8 cellular contexts compared by ENCODE assay signal in genomic region chr17:47941246-47941997, GRCh38. TPM values are rescaled to one million over a fixed set of nuclear protein-coding genes. Genes with fewer than 3 reads are reported as not detected.
A peak's percentile ranks its signal among the peaks of the same experiment; 100 is the strongest.
DNase-seq lines count a peak whose midpoint lies in the region; ATAC-seq and TF ChIP-seq lines count a peak whose summit lies in the region.

PNPO (plus strand) TSS chr17:47941571; CDS start chr17:47941676, 105 bp downstream.

- ATAC-seq in GM18505 (IDR thresholded peaks at IDR 0.05; ENCODE audit: unreplicated experiment) (peak; percentile 85), HG02973 (IDR thresholded peaks at IDR 0.05; ENCODE audit: unreplicated experiment) (peak; percentile 90)

- peak; percentile 64 for TF ChIP-seq POLR2A in GM18505 (IDR thresholded peaks at IDR 0.05; ENCODE audit: borderline replicate concordance, extremely low read depth, insufficient read depth, insufficient read length)

- H4K20me1 ChIP-seq in hepatocyte (ENCODE audit: insufficient read depth, poor library complexity, severe bottlenecking): no peaks in the 10 kb centered on the region

- peak within 1 kb of the TSS; percentile 56 for H3K27ac ChIP-seq in hepatocyte

- DNase-seq in NCI-H2029 (lab: John Stamatoyannopoulos, UW) (peak; percentile 97), T-helper 22 cell (ENCODE audit: low read depth) (peak; percentile 93), astrocyte of the cerebellum (ENCODE audit: low read depth) (peak; percentile 96), hepatocyte (ENCODE audit: low spot score) (peak; percentile 89), renal cortical epithelial cell (ENCODE audit: low read depth) (peak; percentile 98), cortex of kidney (lab: John Stamatoyannopoulos, UW) (no peak)

- TF ChIP-seq CTCF in astrocyte of the cerebellum (IDR thresholded peaks at IDR 0.05; ENCODE audit: low read depth, low read length, missing control alignments): no peak
- no peak for TF ChIP-seq CTCF in hepatocyte (IDR thresholded peaks at IDR 0.05; ENCODE audit: poor library complexity)

- H2AFZ ChIP-seq in hepatocyte: peak within 1 kb of the TSS; percentile 75

- no peaks in the 10 kb centered on the region for H3K27me3 ChIP-seq in hepatocyte

- no peaks in the 10 kb centered on the region for H3K9me3 ChIP-seq in hepatocyte (ENCODE audit: low read depth)

- no peaks in the 10 kb centered on the region for H3K9me2 ChIP-seq in hepatocyte (replicated peaks; ENCODE audit: insufficient read depth)

- no peaks in the 10 kb centered on the region for H3K36me3 ChIP-seq in hepatocyte (replicated peaks; ENCODE audit: insufficient read depth, low read depth)

- no peaks in the 10 kb centered on the region for H3K4me1 ChIP-seq in hepatocyte (ENCODE audit: insufficient read depth)

- 59% methylated on average over 45 of the region's 46 CpGs for WGBS in hepatocyte (ENCODE audit: low lambda C conversion rate, missing lambda C conversion rate)

- peak within 1 kb of the TSS; percentile 74 for H3K4me2 ChIP-seq in hepatocyte

- H3K79me2 ChIP-seq in hepatocyte: no peaks in the 10 kb centered on the region

- H3K4me3 ChIP-seq in astrocyte of the cerebellum (ENCODE audit: low read depth, low read length): peak within 1 kb of the TSS; percentile 52
- peak within 1 kb of the TSS; percentile 13 for H3K4me3 ChIP-seq in hepatocyte

- in situ Hi-C loops in astrocyte of the cerebellum (cut with HindIII; ENCODE audit: low sequenced_read_pairs): loop anchor here (5.0 kb wide), 1 partner anchor 84 kb away; no protein-coding TSS in a partner anchor

RNA-seq across cellular contexts. Expression of gene PNPO, which starts in this region (rescaled TPM):
- total RNA-seq in hepatocyte (17.0 and 18.6 TPM in 2 replicates), renal cortical epithelial cell (76.7 and 77.6 TPM in 2 replicates)
- 10.4 and 12.2 TPM in 2 replicates for polyA plus RNA-seq in hepatocyte
